In genomic region chr1:234975941-234976871, GRCh38 we compare ENCODE assay signal across 9 cellular contexts.
DNase-seq lines count a peak whose midpoint lies in the region; ATAC-seq, FAIRE-seq and TF ChIP-seq lines count a peak whose summit lies in the region.
"Had no signal": no experiment of that assay in that cellular context is flagged by ENCODE, and none has a peak within 500 bp of the region (broad histone marks: within the 10 kb centered on the region; RNA-seq: fewer than 3 reads in every experiment).

No MANE protein-coding gene starts in this region.

- no peaks in the 10 kb centered on the region for H3K36me3 Mint-ChIP-seq in T-cell
- H3K36me3 Mint-ChIP-seq in naive thymus-derived CD4-positive, alpha-beta T cell, result peaks cover 0 to 7% (median 0%) of the 10 kb centered on the region in 5 donors
- H3K36me3 Mint-ChIP-seq: activated naive CD8-positive, alpha-beta T cell treated with anti-CD3 and anti-CD28 coated beads, Interleukin-2, amount 10 ng/mL, durations not matched to agents 7 days and 5 days had no signal

- in situ Hi-C loops in gastrocnemius medialis (cut with MboI; ENCODE audit: low sequenced_read_pairs in 4 of 4), result loop anchor here in 2 of 4 donors (10.0 to 25.0 kb wide), 3 partner anchors 89 to 471 kb away; no protein-coding TSS in a partner anchor

- no peak for TF ChIP-seq POLR2A in GM12891 (IDR thresholded peaks at IDR 0.05; ENCODE audit: low read depth, low read length)
- TF ChIP-seq POLR2A in gastroesophageal sphincter (IDR thresholded peaks at IDR 0.05), result no peak
- TF ChIP-seq POLR2A in gastrocnemius medialis (IDR thresholded peaks at IDR 0.05), result no peak

- no peaks in the 10 kb centered on the region for H3K27me3 Mint-ChIP-seq in T-cell
- H3K27me3 Mint-ChIP-seq in naive thymus-derived CD4-positive, alpha-beta T cell, result no peaks in the 10 kb centered on the region
- H3K27me3 Mint-ChIP-seq: activated naive CD8-positive, alpha-beta T cell treated with anti-CD3 and anti-CD28 coated beads, Interleukin-2, amount 10 ng/mL, durations not matched to agents 7 days and 5 days had no signal

- no peak overlapping the region for H3K4me3 Mint-ChIP-seq in T-cell
- H3K4me3 Mint-ChIP-seq in naive thymus-derived CD4-positive, alpha-beta T cell, result peak overlapping the region in 1 of 10 donors; percentile 34
- H3K4me3 Mint-ChIP-seq: activated naive CD8-positive, alpha-beta T cell treated with anti-CD3 and anti-CD28 coated beads, Interleukin-2, amount 10 ng/mL, durations not matched to agents 7 days and 5 days had no signal

- no peaks in the 10 kb centered on the region for H3K27me3 ChIP-seq in gastroesophageal sphincter
- no peaks in the 10 kb centered on the region for H3K27me3 ChIP-seq in gastrocnemius medialis
- no peaks in the 10 kb centered on the region for H3K27me3 ChIP-seq in naive thymus-derived CD4-positive, alpha-beta T cell (ENCODE audit: control insufficient read depth in 2 of 2, insufficient read depth in 2 of 2, low read length in 2 of 2)
- no peaks in the 10 kb centered on the region for H3K27me3 ChIP-seq in effector memory CD4-positive, alpha-beta T cell (replicated peaks; ENCODE audit: control insufficient read depth, insufficient read depth, low read length, poor library complexity, severe bottlenecking)

- H3K9me3 ChIP-seq in gastroesophageal sphincter (no peaks in the 10 kb centered on the region), gastrocnemius medialis (no peaks in the 10 kb centered on the region)
- H3K9me3 ChIP-seq in naive thymus-derived CD4-positive, alpha-beta T cell (ENCODE audit: control insufficient read depth in 2 of 3, low read length in 3 of 3), result no peaks in the 10 kb centered on the region
- H3K9me3 ChIP-seq in effector memory CD4-positive, alpha-beta T cell (ENCODE audit: control insufficient read depth, low read length), result no peaks in the 10 kb centered on the region

- intact Hi-C loops in gastrocnemius medialis (cut with DNase I; ENCODE audit: low total_unique reads), result no loop called here
- intact Hi-C loops in naive thymus-derived CD4-positive, alpha-beta T cell (cut with micrococcal nuclease), result no loop called here

- H3K4me3 ChIP-seq in gastroesophageal sphincter, result no peak overlapping the region
- H3K4me3 ChIP-seq in gastrocnemius medialis, result no peak overlapping the region
- no peak overlapping the region for H3K4me3 ChIP-seq in naive thymus-derived CD4-positive, alpha-beta T cell (ENCODE audit: low read length)
- H3K4me3 ChIP-seq in effector memory CD4-positive, alpha-beta T cell (ENCODE audit: insufficient read depth, low read depth, low read length, poor library complexity, severe bottlenecking), result no peak overlapping the region

- H3K9me3 Mint-ChIP-seq in T-cell, result no peaks in the 10 kb centered on the region
- peaks cover 0 to 5% (median 0%) of the 10 kb centered on the region in 11 donors for H3K9me3 Mint-ChIP-seq in naive thymus-derived CD4-positive, alpha-beta T cell
- H3K9me3 Mint-ChIP-seq: activated naive CD8-positive, alpha-beta T cell treated with anti-CD3 and anti-CD28 coated beads, Interleukin-2, amount 10 ng/mL, durations not matched to agents 7 days and 5 days had no signal

- H3K27ac ChIP-seq in gastroesophageal sphincter (peak overlapping the region in 3 of 4 donors; percentile 91 to 97 (median 95)), gastrocnemius medialis (peak overlapping the region; percentile 29 to 94 (median 89))
- H3K27ac ChIP-seq in naive thymus-derived CD4-positive, alpha-beta T cell (ENCODE audit: low read depth, low read length), result no peak overlapping the region
- H3K27ac ChIP-seq in effector memory CD4-positive, alpha-beta T cell (ENCODE audit: insufficient read depth, low read length, poor library complexity, severe bottlenecking), result no peak overlapping the region

- CTCF ChIA-PET in T-cell (lab: Charles Lee), result interaction anchor here (0.5 to 0.6 kb wide), 2 partner anchors 20 to 135 kb away, joined by 3 to 4 read pairs; no protein-coding TSS in a partner anchor
- CTCF ChIA-PET in naive thymus-derived CD4-positive, alpha-beta T cell (lab: Charles Lee), result no interaction called here

- peak overlapping the region; percentile 60 to 63 for H3K27ac Mint-ChIP-seq in T-cell
- H3K27ac Mint-ChIP-seq in naive thymus-derived CD4-positive, alpha-beta T cell, result peak overlapping the region in 1 of 9 donors; percentile 59
- H3K27ac Mint-ChIP-seq: activated naive CD8-positive, alpha-beta T cell treated with anti-CD3 and anti-CD28 coated beads, Interleukin-2, amount 10 ng/mL, durations not matched to agents 7 days and 5 days had no signal

- ATAC-seq in T-cell (replicated peaks in 1 of 4) (no peak), gastroesophageal sphincter (no peak), gastrocnemius medialis (no peak), HG02642 (IDR thresholded peaks at IDR 0.05; ENCODE audit: poor library complexity, unreplicated experiment) (no peak), HG03378 (IDR thresholded peaks at IDR 0.05; ENCODE audit: unreplicated experiment) (no peak)
- ATAC-seq in naive thymus-derived CD4-positive, alpha-beta T cell, result no peak

- peaks cover 53 to 88% (median 70%) of the 10 kb centered on the region in 3 donors for H3K4me1 Mint-ChIP-seq in T-cell
- peaks cover 47 to 86% (median 53%) of the 10 kb centered on the region in 7 donors for H3K4me1 Mint-ChIP-seq in naive thymus-derived CD4-positive, alpha-beta T cell

- POLR2A ChIA-PET in T-cell (lab: Charles Lee), result interaction anchor here in 1 of 2 donors (0.6 to 1.4 kb wide), 3 partner anchors 175 to 373 kb away, joined by 3 to 9 read pairs (median 3); no protein-coding TSS in a partner anchor
- POLR2A ChIA-PET in naive thymus-derived CD4-positive, alpha-beta T cell (lab: Charles Lee), result interaction anchor here (1.3 to 4.0 kb wide), 3 partner anchors 7 to 20 kb away, joined by 3 to 22 read pairs (median 4); no protein-coding TSS in a partner anchor

- no peak for TF ChIP-seq EP300 in gastroesophageal sphincter (IDR thresholded peaks at IDR 0.05)

- 78 to 82% methylated on average over 6 to 11 of the region's 11 CpGs for WGBS in gastroesophageal sphincter (ENCODE audit: low coverage in 1 of 2), 2 donors

- FAIRE-seq in GM12891 (lab: Jason Lieb, UNC), result no peak

- H3K36me3 ChIP-seq in gastroesophageal sphincter, result no peaks in the 10 kb centered on the region
- H3K36me3 ChIP-seq in gastrocnemius medialis, result no peaks in the 10 kb centered on the region
- no peaks in the 10 kb centered on the region for H3K36me3 ChIP-seq in naive thymus-derived CD4-positive, alpha-beta T cell (ENCODE audit: control insufficient read depth in 2 of 3, insufficient read depth in 3 of 3, low read length in 3 of 3)
- H3K36me3 ChIP-seq in effector memory CD4-positive, alpha-beta T cell (ENCODE audit: control insufficient read depth, insufficient read depth, low read length), result no peaks in the 10 kb centered on the region

- TF ChIP-seq CTCF in gastroesophageal sphincter (IDR thresholded peaks at IDR 0.05), result no peak
- TF ChIP-seq CTCF in gastrocnemius medialis (IDR thresholded peaks at IDR 0.05 in 4 of 5, conservative IDR thresholded peaks at IDR 0.05 in 1 of 5), result no peak

- H3K4me1 ChIP-seq in gastroesophageal sphincter, result peaks cover 16 to 67% (median 32%) of the 10 kb centered on the region in 3 donors
- peaks cover 62 to 73% of the 10 kb centered on the region in 2 donors for H3K4me1 ChIP-seq in gastrocnemius medialis
- peaks cover 34 to 66% of the 10 kb centered on the region in 2 donors for H3K4me1 ChIP-seq in naive thymus-derived CD4-positive, alpha-beta T cell (ENCODE audit: control insufficient read depth in 2 of 2, insufficient read depth in 2 of 2, low read length in 2 of 2)
- H3K4me1 ChIP-seq in effector memory CD4-positive, alpha-beta T cell (ENCODE audit: control insufficient read depth, insufficient read depth, low read length, poor library complexity, severe bottlenecking), result peaks cover 58% of the 10 kb centered on the region

- DNase-seq in GM12891 (ENCODE audit: insufficient read length, low spot score) (no peak), T-cell (no peak), gastrocnemius medialis (peak; percentile 48 to 72)
- no peak for DNase-seq in naive thymus-derived CD4-positive, alpha-beta T cell
- no peak for DNase-seq in effector memory CD4-positive, alpha-beta T cell

TF ChIP-seq in GM12891, 5 proteins besides CTCF, POLR2A, EP300 and RAD21:
- TF ChIP-seq PAX5 (IDR thresholded peaks at IDR 0.05; ENCODE audit: insufficient read depth, low read length, severe bottlenecking), result no peak
- no peak for TF ChIP-seq POU2F2 (IDR thresholded peaks at IDR 0.05; ENCODE audit: low read depth, low read length)
- no peak for TF ChIP-seq POLR2AphosphoS5 (IDR thresholded peaks at IDR 0.05; ENCODE audit: low read depth, low read length)
- 0 out of 2 replicates have a peak, but pooled peaks have one; percentile 3 for TF ChIP-seq SPI1 (IDR thresholded peaks at IDR 0.05; ENCODE audit: low read depth, low read length)
- TF ChIP-seq TAF1 (IDR thresholded peaks at IDR 0.05; ENCODE audit: low read depth, low read length), result no peak

Comparison
In these comparisons a context has a peak if more than half of its experiments do, and no peak if none do; other contexts are left out.
1. DNase-seq: peak in gastrocnemius medialis (2 of 2); none in GM12891 (single experiment), T-cell (0 of 34), naive thymus-derived CD4-positive, alpha-beta T cell (0 of 9) and effector memory CD4-positive, alpha-beta T cell (0 of 3).
2. H3K27ac ChIP-seq: peak in gastroesophageal sphincter (3 of 4) and gastrocnemius medialis (4 of 4); none in naive thymus-derived CD4-positive, alpha-beta T cell (single experiment) and effector memory CD4-positive, alpha-beta T cell (single experiment).